In the genomic region with DNA sequence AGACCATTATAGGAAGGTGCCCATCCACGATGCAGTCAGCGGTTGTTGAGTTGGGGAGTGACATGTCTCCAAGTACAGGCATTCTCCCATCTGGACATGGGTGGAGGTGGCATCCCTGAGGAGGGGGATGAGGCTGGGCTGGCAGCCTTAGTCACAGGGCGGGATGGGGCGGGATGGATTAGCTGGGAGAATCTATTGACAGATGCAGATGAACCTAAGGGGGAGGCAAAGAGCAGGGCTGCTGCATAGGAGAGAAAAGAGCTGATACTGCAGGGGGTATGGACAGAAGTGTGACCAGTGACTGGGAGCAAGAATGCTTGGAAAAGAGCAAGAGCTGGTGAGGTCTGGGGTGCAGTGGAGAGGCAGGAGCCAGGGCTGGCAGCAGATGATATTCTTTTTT, we compare ENCODE assay signal across 17 cellular contexts. TPM values are rescaled to one million over a fixed set of nuclear protein-coding genes. Genes with fewer than 3 reads are reported as not detected.
DNase-seq lines count a peak whose midpoint lies in the region; ATAC-seq and TF ChIP-seq lines count a peak whose summit lies in the region.
"Had no signal": no experiment of that assay in that cellular context is flagged by ENCODE, and none has a peak within 500 bp of the region (broad histone marks: within the 10 kb centered on the region; RNA-seq: fewer than 3 reads in every experiment).

No MANE protein-coding gene starts in this region.

- TF ChIP-seq CTCF in GM23338 (conservative IDR thresholded peaks at IDR 0.05; ENCODE audit: low read depth in 2 of 2) (no peak), WERI-Rb-1 (IDR thresholded peaks at IDR 0.05; ENCODE audit: low read depth, low read length) (no peak), GM10248 (IDR thresholded peaks at IDR 0.05; ENCODE audit: control extremely low read depth, extremely low read depth, low read depth, missing control alignments) (no peak)

- peak overlapping the region; percentile 9 for H3K27ac Mint-ChIP-seq in T-helper 1 cell treated with Interleukin-12 subunit alpha and Interleukin-12 subunit beta and Interleukin-4 antibody, amounts not matched to agents 30 μg/mL and 1 μg/mL, for 36 hours
- H3K27ac Mint-ChIP-seq in GM23338 = no peak overlapping the region; the same call in 1 of the 2 replicates
- H3K27ac Mint-ChIP-seq: CD8-positive, alpha-beta T cell had no signal

- H4K8ac ChIP-seq in mesenchymal stem cell (ENCODE audit: low read length) = no peak overlapping the region

- H2BK15ac ChIP-seq in mesenchymal stem cell (ENCODE audit: low read depth, poor library complexity, severe bottlenecking) = peak overlapping the region; percentile 13

- H3K36me3 ChIP-seq in GM23338 (ENCODE audit: insufficient read depth) (no peaks in the 10 kb centered on the region; the same call in 1 of the 2 replicates), WERI-Rb-1 (peaks cover 63% of the 10 kb centered on the region), mesenchymal stem cell (ENCODE audit: control insufficient read depth in 1 of 2, insufficient read depth in 2 of 2, low read depth in 1 of 2, low read length in 2 of 2) (peaks cover 32 to 87% of the 10 kb centered on the region in 2 experiments)

- H3K79me2 ChIP-seq in GM23338 (replicated peaks; ENCODE audit: insufficient read depth) = no peaks in the 10 kb centered on the region

- no peaks in the 10 kb centered on the region for H4K20me1 ChIP-seq in GM23338 (replicated peaks; ENCODE audit: insufficient read depth)
- H4K20me1 ChIP-seq: BLaER1 had no signal

- peaks cover 57% of the 10 kb centered on the region for H3K36me3 Mint-ChIP-seq in T-helper 1 cell treated with Interleukin-12 subunit alpha and Interleukin-12 subunit beta and Interleukin-4 antibody, amounts not matched to agents 30 μg/mL and 1 μg/mL, for 36 hours (ENCODE audit: low read depth)
- H3K36me3 Mint-ChIP-seq in GM23338 (ENCODE audit: low read depth) = peaks cover 17% of the 10 kb centered on the region
- H3K36me3 Mint-ChIP-seq in activated T-cell treated with anti-CD3 and anti-CD28 coated beads, Interleukin-2, amount 50 U/mL, for 4 hours (ENCODE audit: insufficient read depth) = peaks cover 21% of the 10 kb centered on the region

- H3K27me3 ChIP-seq in GM23338 (ENCODE audit: insufficient read depth) (no peaks in the 10 kb centered on the region), WERI-Rb-1 (ENCODE audit: insufficient read depth, low read depth, severe bottlenecking) (no peaks in the 10 kb centered on the region), mesenchymal stem cell (ENCODE audit: control insufficient read depth in 1 of 2, insufficient read depth in 1 of 2, low read length in 2 of 2) (no peaks in the 10 kb centered on the region)
- H3K27me3 ChIP-seq: BLaER1 had no signal

- no peak overlapping the region for H2BK12ac ChIP-seq in mesenchymal stem cell (ENCODE audit: low read length in 2 of 2)

- DNase-seq in T-helper 1 cell = no peak
- DNase-seq in GM23338 (ENCODE audit: low spot score) = no peak
- DNase-seq in WERI-Rb-1 = peak; percentile 28
- no peak for DNase-seq in mesenchymal stem cell
- no peak for DNase-seq in activated T-cell treated with anti-CD3 and anti-CD28 coated beads, Interleukin-2, amount 50 U/mL, for 48 hours
- DNase-seq in activated T-cell treated with anti-CD3 and anti-CD28 coated beads, Interleukin-2, amount 50 U/mL, for 4 hours = no peak
- DNase-seq in GM10248 (ENCODE audit: extremely low spot score) = no peak
- DNase-seq: 8988T; Calu3; CD8-positive, alpha-beta T cell; DMS79 treated with DMSO at 0.1 percent for 48 hours; GF-D8 had no signal

- no peak overlapping the region for H3K4me3 Mint-ChIP-seq in T-helper 1 cell treated with Interleukin-12 subunit alpha and Interleukin-12 subunit beta and Interleukin-4 antibody, amounts not matched to agents 30 μg/mL and 1 μg/mL, for 36 hours
- no peak overlapping the region for H3K4me3 Mint-ChIP-seq in GM23338
- H3K4me3 Mint-ChIP-seq in activated T-cell treated with anti-CD3 and anti-CD28 coated beads, Interleukin-2, amount 50 U/mL, for 4 hours = no peak overlapping the region
- H3K4me3 Mint-ChIP-seq: CD8-positive, alpha-beta T cell had no signal

- no peaks in the 10 kb centered on the region for H3K79me1 ChIP-seq in mesenchymal stem cell (replicated peaks; ENCODE audit: low read length, poor library complexity, severe bottlenecking)

- no peak overlapping the region for H3K14ac ChIP-seq in mesenchymal stem cell (ENCODE audit: low read length in 2 of 2)

- H3K4me1 ChIP-seq in GM23338 (ENCODE audit: insufficient read depth) (no peaks in the 10 kb centered on the region), mesenchymal stem cell (ENCODE audit: control insufficient read depth, insufficient read depth, low read depth, low read length) (peaks cover 1% of the 10 kb centered on the region)
- H3K4me1 ChIP-seq: BLaER1, HAP-1 had no signal

- no peak overlapping the region for H3K4me2 ChIP-seq in GM23338
- H3K4me2 ChIP-seq in mesenchymal stem cell (ENCODE audit: low read length, poor library complexity, severe bottlenecking) = no peak overlapping the region
- H3K4me2 ChIP-seq: BLaER1 had no signal

- CTCF ChIA-PET in GM10248 (lab: Yijun Ruan, JAX) = interaction anchor here (0.7 to 2.5 kb wide), 3 partner anchors 8 to 100 kb away, joined by 3 to 7 read pairs (median 3); no protein-coding TSS in a partner anchor

- no peaks in the 10 kb centered on the region for H3K4me1 Mint-ChIP-seq in T-helper 1 cell treated with Interleukin-12 subunit alpha and Interleukin-12 subunit beta and Interleukin-4 antibody, amounts not matched to agents 30 μg/mL and 1 μg/mL, for 36 hours (ENCODE audit: low read depth)
- peaks cover 2% of the 10 kb centered on the region; the same call in 2 of the 3 replicates for H3K4me1 Mint-ChIP-seq in GM23338
- no peaks in the 10 kb centered on the region for H3K4me1 Mint-ChIP-seq in activated T-cell treated with anti-CD3 and anti-CD28 coated beads, Interleukin-2, amount 50 U/mL, for 4 hours (ENCODE audit: low read depth)

- H2AFZ ChIP-seq in GM23338 (no peak overlapping the region), mesenchymal stem cell (ENCODE audit: low read depth, low read length) (no peak overlapping the region)

- H3K9ac ChIP-seq in mesenchymal stem cell (ENCODE audit: low read length) = no peak overlapping the region
- H3K9ac ChIP-seq: BLaER1 had no signal

- no peak overlapping the region for H3K18ac ChIP-seq in mesenchymal stem cell (ENCODE audit: low read depth in 1 of 2, low read length in 2 of 2)

- peak; percentile 56 for ATAC-seq in GM23338
- ATAC-seq in activated T-cell treated with anti-CD3 and anti-CD28 coated beads, Interleukin-2, amount 50 U/mL, for 4 hours = no peak
- ATAC-seq: CD8-positive, alpha-beta T cell; GM12878 had no signal

- no peak overlapping the region for H3K4ac ChIP-seq in mesenchymal stem cell (ENCODE audit: low read depth in 1 of 2, low read length in 2 of 2)

- H3K27ac ChIP-seq in GM23338 (ENCODE audit: low read depth) (no peak overlapping the region), WERI-Rb-1 (no peak overlapping the region), mesenchymal stem cell (ENCODE audit: low read length, poor library complexity, severe bottlenecking) (no peak overlapping the region)
- H3K27ac ChIP-seq: BLaER1 had no signal

- no peak overlapping the region for H2BK5ac ChIP-seq in mesenchymal stem cell (ENCODE audit: low read depth, low read length, poor library complexity, severe bottlenecking)

- H3K9me2 ChIP-seq in GM23338 (ENCODE audit: insufficient read depth) = no peaks in the 10 kb centered on the region

- no peak overlapping the region for H2AK5ac ChIP-seq in mesenchymal stem cell (ENCODE audit: low read length, severe bottlenecking)

- H4K91ac ChIP-seq in mesenchymal stem cell (ENCODE audit: low read length) = no peak overlapping the region

- H3F3A ChIP-seq in GM23338 (replicated peaks; ENCODE audit: low read depth) = no peaks in the 10 kb centered on the region

- H3K9me3 Mint-ChIP-seq in T-helper 1 cell treated with Interleukin-12 subunit alpha and Interleukin-12 subunit beta and Interleukin-4 antibody, amounts not matched to agents 30 μg/mL and 1 μg/mL, for 36 hours = no peaks in the 10 kb centered on the region
- no peaks in the 10 kb centered on the region for H3K9me3 Mint-ChIP-seq in GM23338
- no peaks in the 10 kb centered on the region for H3K9me3 Mint-ChIP-seq in activated T-cell treated with anti-CD3 and anti-CD28 coated beads, Interleukin-2, amount 50 U/mL, for 4 hours
- H3K9me3 Mint-ChIP-seq: CD8-positive, alpha-beta T cell had no signal

- H3K27me3 Mint-ChIP-seq in T-helper 1 cell treated with Interleukin-12 subunit alpha and Interleukin-12 subunit beta and Interleukin-4 antibody, amounts not matched to agents 30 μg/mL and 1 μg/mL, for 36 hours (ENCODE audit: low read depth) = no peaks in the 10 kb centered on the region
- H3K27me3 Mint-ChIP-seq in GM23338 (ENCODE audit: insufficient read depth, low read depth, poor library complexity) = no peaks in the 10 kb centered on the region
- no peaks in the 10 kb centered on the region for H3K27me3 Mint-ChIP-seq in activated T-cell treated with anti-CD3 and anti-CD28 coated beads, Interleukin-2, amount 50 U/mL, for 4 hours (ENCODE audit: low read depth)

- no peak overlapping the region for H3K23ac ChIP-seq in mesenchymal stem cell (ENCODE audit: low read length in 2 of 2)

- no peak overlapping the region for H2BK120ac ChIP-seq in mesenchymal stem cell (ENCODE audit: low read depth, low read length)

- 90% methylated on average over 4 of the region's 4 CpGs for WGBS in mesenchymal stem cell

- H3K4me3 ChIP-seq in GM23338 = no peak overlapping the region
- no peak overlapping the region for H3K4me3 ChIP-seq in WERI-Rb-1 (ENCODE audit: low read depth, low read length)
- H3K4me3 ChIP-seq in mesenchymal stem cell (ENCODE audit: insufficient read depth in 1 of 2, low read depth in 1 of 2, low read length in 2 of 2) = no peak overlapping the region
- H3K4me3 ChIP-seq: BLaER1, GM12878, HAP-1 had no signal

- H3K9me3 ChIP-seq in WERI-Rb-1 (ENCODE audit: severe bottlenecking) (no peaks in the 10 kb centered on the region), mesenchymal stem cell (ENCODE audit: control insufficient read depth, low read length) (no peaks in the 10 kb centered on the region)
- H3K9me3 ChIP-seq: BLaER1, HAP-1 had no signal

- POLR2A ChIA-PET in GM10248 (lab: Yijun Ruan, JAX) = no interaction called here

TF ChIP-seq in GM23338, 12 proteins besides CTCF, POLR2A, EP300 and RAD21 (continues in another document):
- TF ChIP-seq POLR2AphosphoS5 (IDR thresholded peaks at IDR 0.05; ENCODE audit: low read depth) (no peak), ZNF114 (CRISPR knock-in tag; IDR thresholded peaks at IDR 0.05) (no peak), STAT1 (IDR thresholded peaks at IDR 0.05; ENCODE audit: unreplicated experiment) (no peak)

RNA-seq across cellular contexts. Expression of gene SCN3B, which starts 42.7 kb away (rescaled TPM):
- total RNA-seq in GM23338 (2014; rRNA removed; shearing (Covaris generic)) = 1.7 and 2.2 TPM in 2 replicates
- 0.56 and 0.74 TPM in 2 replicates for polyA plus RNA-seq in GM23338 (2016; fragmentation: Nextera tagmentation; extraction: Ambion mirVana)
- 0.10 TPM for polyA plus RNA-seq in mesenchymal stem cell (2013, experiment 1 of 2)
- 0.11 TPM for polyA plus RNA-seq in mesenchymal stem cell (2013, experiment 2 of 2)
- total RNA-seq in activated T-cell treated with anti-CD3 and anti-CD28 coated beads, Interleukin-2, amount 50 U/mL, for 4 hours = not detected
- total RNA-seq: CD8-positive, alpha-beta T cell; GM12878; HT-29 had no signal
